In genomic region chr12:11499802-11500201, GRCh38 we compare ENCODE assay signal across 1 cellular context.
TF ChIP-seq lines count a peak whose summit lies in the region.

No MANE protein-coding gene starts in this region.

TF ChIP-seq in GM23338, 12 proteins besides CTCF, POLR2A, EP300 and RAD21 (continued from another document):
- TF ChIP-seq REST (IDR thresholded peaks at IDR 0.05; ENCODE audit: unreplicated experiment) (no peak), POLR2AphosphoS5 (IDR thresholded peaks at IDR 0.05; ENCODE audit: low read depth) (no peak), EZH2 (IDR thresholded peaks at IDR 0.05; ENCODE audit: low read depth, unreplicated experiment) (no peak), JUNB (IDR thresholded peaks at IDR 0.05; ENCODE audit: unreplicated experiment) (no peak), ZNF114 (CRISPR knock-in tag; IDR thresholded peaks at IDR 0.05) (no peak), STAT1 (IDR thresholded peaks at IDR 0.05; ENCODE audit: unreplicated experiment) (no peak)
